Comparison of ENCODE assay signal across 10 cellular contexts in genomic region chr9:130432796-130433167, GRCh38. TPM values are rescaled to one million over a fixed set of nuclear protein-coding genes. Genes with fewer than 3 reads are reported as not detected.
DNase-seq lines count a peak whose midpoint lies in the region; ATAC-seq, FAIRE-seq and TF ChIP-seq lines count a peak whose summit lies in the region.
"Had no signal": no experiment of that assay in that cellular context is flagged by ENCODE, and none has a peak within 500 bp of the region (broad histone marks: within the 10 kb centered on the region; RNA-seq: fewer than 3 reads in every experiment).

No MANE protein-coding gene starts in this region.

- TF ChIP-seq RAD21 in neural cell (conservative IDR thresholded peaks at IDR 0.05), result no peak

- H3K27me3 Mint-ChIP-seq in Caco-2 (ENCODE audit: insufficient read depth, unreplicated experiment) (no peaks in the 10 kb centered on the region), T-cell (peaks cover 12 to 65% of the 10 kb centered on the region in 2 donors)
- H3K27me3 Mint-ChIP-seq in CD4-positive, alpha-beta T cell, result peaks cover 48% of the 10 kb centered on the region

- no peak overlapping the region for H2AFZ ChIP-seq in neural cell (ENCODE audit: low read depth, low read length)

- CTCF ChIA-PET in Caco-2 (lab: Charles Lee), result no interaction called here
- CTCF ChIA-PET in Panc1 (lab: Charles Lee), result interaction anchor here (0.6 kb wide), 1 partner anchor 115 kb away, joined by 3 read pairs; no protein-coding TSS in a partner anchor
- CTCF ChIA-PET in T-cell (lab: Charles Lee), result no interaction called here
- CTCF ChIA-PET in CD4-positive, alpha-beta T cell (lab: Charles Lee), result no interaction called here

- H3K27ac Mint-ChIP-seq in Caco-2 (ENCODE audit: unreplicated experiment) (no peak overlapping the region), T-cell (no peak overlapping the region)
- H3K27ac Mint-ChIP-seq in CD4-positive, alpha-beta T cell, result no peak overlapping the region

- no peak for TF ChIP-seq POLR2A in H54 (IDR thresholded peaks at IDR 0.05; ENCODE audit: low read depth, low read length)

- H3K9me3 ChIP-seq in Caco-2, result peaks cover 8% of the 10 kb centered on the region; the same call in 1 of the 2 replicates
- no peaks in the 10 kb centered on the region for H3K9me3 ChIP-seq in Panc1 (ENCODE audit: control insufficient read depth, insufficient read depth, low read depth, low read length)
- no peaks in the 10 kb centered on the region for H3K9me3 ChIP-seq in neural cell (ENCODE audit: low read length)
- no peaks in the 10 kb centered on the region for H3K9me3 ChIP-seq in CD4-positive, alpha-beta T cell (ENCODE audit: control insufficient read depth, low read length)

- POLR2A ChIA-PET in Caco-2 (lab: Charles Lee), result no interaction called here
- POLR2A ChIA-PET in Panc1 (lab: Charles Lee), result no interaction called here
- POLR2A ChIA-PET in T-cell (lab: Charles Lee), result no interaction called here
- POLR2A ChIA-PET in CD4-positive, alpha-beta T cell (lab: Charles Lee), result no interaction called here

- no peak overlapping the region for H3K27ac ChIP-seq in Panc1 (ENCODE audit: low read length)
- no peak overlapping the region for H3K27ac ChIP-seq in foreskin keratinocyte
- H3K27ac ChIP-seq in neural cell (ENCODE audit: low read length), result no peak overlapping the region
- no peak overlapping the region for H3K27ac ChIP-seq in CD4-positive, alpha-beta T cell (ENCODE audit: low read depth, low read length)
- H3K27ac ChIP-seq: cardiac muscle cell had no signal

- H3K36me3 Mint-ChIP-seq in Caco-2 (ENCODE audit: insufficient read depth, unreplicated experiment) (no peaks in the 10 kb centered on the region), T-cell (no peaks in the 10 kb centered on the region)
- H3K36me3 Mint-ChIP-seq in CD4-positive, alpha-beta T cell (ENCODE audit: low read depth), result no peaks in the 10 kb centered on the region

- ATAC-seq in Panc1 (peak; percentile 64), foreskin keratinocyte (peak; percentile 12), T-cell (replicated peaks in 1 of 4) (no peak)
- ATAC-seq in CD4-positive, alpha-beta T cell (ENCODE audit: poor library complexity), result no peak

- no peak overlapping the region for H3K4me2 ChIP-seq in neural cell (ENCODE audit: low read length)

- no peak for FAIRE-seq in H54 (lab: Jason Lieb, UNC)

- peaks cover 13% of the 10 kb centered on the region for H3K4me1 ChIP-seq in Caco-2
- no peaks in the 10 kb centered on the region for H3K4me1 ChIP-seq in Panc1 (ENCODE audit: control insufficient read depth, insufficient read depth, low read length)
- peaks cover 2% of the 10 kb centered on the region for H3K4me1 ChIP-seq in foreskin keratinocyte

- H3K4me3 Mint-ChIP-seq in Caco-2 (ENCODE audit: unreplicated experiment) (peak overlapping the region; percentile 73), T-cell (no peak overlapping the region)
- no peak overlapping the region for H3K4me3 Mint-ChIP-seq in CD4-positive, alpha-beta T cell

- H3K36me3 ChIP-seq in Caco-2 (ENCODE audit: control insufficient read depth, insufficient read depth, low read length) (no peaks in the 10 kb centered on the region), Panc1 (ENCODE audit: control insufficient read depth, insufficient read depth, low read length) (no peaks in the 10 kb centered on the region), neural cell (ENCODE audit: insufficient read depth, low read length) (no peaks in the 10 kb centered on the region)
- H3K36me3 ChIP-seq: cardiac muscle cell had no signal

- DNase-seq in Caco-2 (peak in 1 of 2 experiments; percentile 43), Panc1 (ENCODE audit: low read depth, low spot score) (no peak), foreskin keratinocyte (no peak), T-cell (no peak), anterior cingulate cortex (lab: John Stamatoyannopoulos, UW) (no peak), H54 (ENCODE audit: insufficient read length, low spot score) (no peak)
- DNase-seq in CD4-positive, alpha-beta T cell, result no peak
- DNase-seq: head of caudate nucleus had no signal

- no peaks in the 10 kb centered on the region for H4K20me1 ChIP-seq in neural cell (ENCODE audit: insufficient read depth)

- BruUV-seq in Caco-2 (replicated peaks; lab: Mats Ljungman, UMichigan), result no TSS peak
- no TSS peak for BruUV-seq in Panc1 (replicated peaks; lab: Mats Ljungman, UMichigan)

- TF ChIP-seq CTCF in Caco-2 (IDR thresholded peaks at IDR 0.05; ENCODE audit: insufficient read depth in 1 of 2, low read depth in 1 of 2, low read length in 1 of 2, severe bottlenecking in 1 of 2, unreplicated experiment in 1 of 2), result no peak
- TF ChIP-seq CTCF in Panc1 (IDR thresholded peaks at IDR 0.05), result no peak
- no peak for TF ChIP-seq CTCF in foreskin keratinocyte (conservative IDR thresholded peaks at IDR 0.05)
- TF ChIP-seq CTCF in neural cell (IDR thresholded peaks at IDR 0.05; ENCODE audit: poor library complexity, severe bottlenecking), result no peak
- TF ChIP-seq CTCF in CD4-positive, alpha-beta T cell (IDR thresholded peaks at IDR 0.05), result no peak

- no peaks in the 10 kb centered on the region for H3F3A ChIP-seq in neural cell (ENCODE audit: insufficient read depth, low read length, poor library complexity, severe bottlenecking)

- in situ Hi-C loops in Panc1 (cut with HindIII; ENCODE audit: low pct_unique_long_range_greater_than_20kb, low sequenced_read_pairs), result no loop called here

- TF ChIP-seq EP300 in neural cell (conservative IDR thresholded peaks at IDR 0.05; ENCODE audit: poor library complexity, severe bottlenecking), result no peak

- H3K9me3 Mint-ChIP-seq in Caco-2 (ENCODE audit: unreplicated experiment) (no peaks in the 10 kb centered on the region), T-cell (no peaks in the 10 kb centered on the region)
- no peaks in the 10 kb centered on the region for H3K9me3 Mint-ChIP-seq in CD4-positive, alpha-beta T cell

- H3K4me1 Mint-ChIP-seq in Caco-2 (ENCODE audit: low read depth, unreplicated experiment) (no peaks in the 10 kb centered on the region), T-cell (peaks cover 0 to 7% (median 3%) of the 10 kb centered on the region in 3 donors)
- no peaks in the 10 kb centered on the region for H3K4me1 Mint-ChIP-seq in CD4-positive, alpha-beta T cell (ENCODE audit: low read depth)

- H3K27me3 ChIP-seq in Caco-2 (replicated peaks; ENCODE audit: control insufficient read depth, insufficient read depth, low read length) (no peaks in the 10 kb centered on the region), Panc1 (ENCODE audit: control insufficient read depth, insufficient read depth, low read length) (no peaks in the 10 kb centered on the region), foreskin keratinocyte (peaks cover 18% of the 10 kb centered on the region), neural cell (ENCODE audit: insufficient read depth, low read depth, low read length) (peaks cover 27% of the 10 kb centered on the region)
- peaks cover 27% of the 10 kb centered on the region for H3K27me3 ChIP-seq in CD4-positive, alpha-beta T cell (ENCODE audit: control insufficient read depth, insufficient read depth, low read length)

- no peaks in the 10 kb centered on the region for H3K9me2 ChIP-seq in neural cell (ENCODE audit: insufficient read depth, low read length)

- no peak overlapping the region for H3K9ac ChIP-seq in neural cell (ENCODE audit: low read length)

- H3K79me2 ChIP-seq in neural cell (replicated peaks; ENCODE audit: insufficient read depth, low read length), result no peaks in the 10 kb centered on the region

- intact Hi-C loops in Caco-2 (cut with micrococcal nuclease; ENCODE audit: unreplicated experiment), result loop anchor here (1.0 kb wide), 1 partner anchor 19 kb away; no protein-coding TSS in a partner anchor
- intact Hi-C loops in Panc1 (cut with micrococcal nuclease; ENCODE audit: unreplicated experiment), result no loop called here
- intact Hi-C loops in CD4-positive, alpha-beta T cell (cut with DNase I, micrococcal nuclease), result no loop called here

- peak overlapping the region; percentile 61 for H3K4me3 ChIP-seq in Caco-2 (ENCODE audit: low read depth, low read length)
- peak overlapping the region; percentile 41 to 46 for H3K4me3 ChIP-seq in Panc1 (ENCODE audit: low read depth in 2 of 2, low read length in 2 of 2)
- peak overlapping the region; percentile 67 for H3K4me3 ChIP-seq in neural cell (ENCODE audit: low read length)

TF ChIP-seq in neural cell, 6 proteins besides CTCF, POLR2A, EP300 and RAD21 (continues in another document):
- no peak for TF ChIP-seq MXI1 (conservative IDR thresholded peaks at IDR 0.05; ENCODE audit: poor library complexity, severe bottlenecking)
- no peak for TF ChIP-seq EZH2 (IDR thresholded peaks at IDR 0.05; ENCODE audit: borderline replicate concordance, insufficient read depth, low read length, poor library complexity, severe bottlenecking)
- TF ChIP-seq REST (IDR thresholded peaks at IDR 0.05; ENCODE audit: borderline replicate concordance), result no peak
- TF ChIP-seq POLR2AphosphoS5 (IDR thresholded peaks at IDR 0.05), result no peak

RNA-seq across cellular contexts. Expression of gene ASS1, which starts 12.0 kb away (rescaled TPM):
- total RNA-seq in Caco-2 (2022), result 76.9 and 118 TPM in 2 replicates
- 26.2 TPM for total RNA-seq in Panc1 (2021; ENCODE audit: unreplicated experiment)
- 56.4 TPM for polyA plus RNA-seq in Panc1 (2012; ENCODE audit: insufficient read length)
- 40.8 and 62.6 TPM in 2 replicates for total RNA-seq in foreskin keratinocyte
- polyA plus RNA-seq in foreskin keratinocyte, result 40.9 and 66.4 TPM in 2 replicates
- polyA plus RNA-seq in neural cell, result 0.80 and 2.6 TPM in 2 replicates
- polyA minus RNA-seq in neural cell, result 2.2 and 2.7 TPM in 2 replicates
- total RNA-seq in T-cell, result 1 to 10 TPM in 2 of 5 donors, under 1 TPM in 1, not detected in 2; 0.92 to 2.1 (median 1.2) TPM
- not detected for total RNA-seq in CD4-positive, alpha-beta T cell

Comparison
In these comparisons a context has a peak if more than half of its experiments do, and no peak if none do; other contexts are left out.
1. ATAC-seq: peak in Panc1 (single experiment) and foreskin keratinocyte (single experiment); none in T-cell (0 of 4) and CD4-positive, alpha-beta T cell (single experiment).
2. Peak in every context shown above with its lines, with median percentiles within 50 percentile points of each other: H3K4me3 ChIP-seq.